14 cellular contexts compared by ENCODE assay signal in genomic region chr15:42228036-42228435, GRCh38. TPM values are rescaled to one million over a fixed set of nuclear protein-coding genes. Genes with fewer than 3 reads are reported as not detected.
DNase-seq lines count a peak whose midpoint lies in the region; ATAC-seq and TF ChIP-seq lines count a peak whose summit lies in the region.
"Had no signal": no experiment of that assay in that cellular context is flagged by ENCODE, and none has a peak within 500 bp of the region (broad histone marks: within the 10 kb centered on the region; RNA-seq: fewer than 3 reads in every experiment).

No MANE protein-coding gene starts in this region.

- no peak for ATAC-seq in heart left ventricle
- ATAC-seq in activated T-helper 17 cell treated with anti-CD3 and anti-CD28 coated beads, Interleukin-2, amount 50 U/mL, for 72 hours (replicated peaks) = no peak
- ATAC-seq in mucosa of descending colon = peak; percentile 78
- ATAC-seq in natural killer cell = no peak
- ATAC-seq in GM21423 (IDR thresholded peaks at IDR 0.05; ENCODE audit: unreplicated experiment) = no peak
- ATAC-seq: HCT116 had no signal

- H3K27me3 ChIP-seq in cardiac muscle cell (no peaks in the 10 kb centered on the region), heart left ventricle (no peaks in the 10 kb centered on the region)
- H3K27me3 ChIP-seq: BLaER1 treated with 17β-estradiol and CSF1 and Interleukin-3, amounts not matched to agents 10 nM and 100 nM had no signal

- H3K4me3 Mint-ChIP-seq in activated T-helper 17 cell treated with anti-CD3 and anti-CD28 coated beads, Interleukin-2, amount 50 U/mL, for 72 hours = no peak overlapping the region
- H3K4me3 Mint-ChIP-seq in nephron progenitor cell = no peak overlapping the region
- H3K4me3 Mint-ChIP-seq in natural killer cell = no peak overlapping the region
- H3K4me3 Mint-ChIP-seq: CD4-positive, CD25-positive, alpha-beta regulatory T cell had no signal

- intact Hi-C loops in heart left ventricle (cut with DNase I) (no loop called here), mucosa of descending colon (cut with DNase I, micrococcal nuclease) (no loop called here), natural killer cell (cut with micrococcal nuclease) (no loop called here)

- H3K4me1 ChIP-seq in cardiac muscle cell (ENCODE audit: low read depth) (no peaks in the 10 kb centered on the region), heart left ventricle (no peaks in the 10 kb centered on the region), mucosa of descending colon (ENCODE audit: low read depth) (peaks cover 10% of the 10 kb centered on the region)
- H3K4me1 ChIP-seq: BLaER1 treated with 17β-estradiol and CSF1 and Interleukin-3, amounts not matched to agents 10 nM and 100 nM had no signal

- no peak for TF ChIP-seq POLR2A in heart left ventricle (IDR thresholded peaks at IDR 0.05)

- H3K9me3 Mint-ChIP-seq in activated T-helper 17 cell treated with anti-CD3 and anti-CD28 coated beads, Interleukin-2, amount 50 U/mL, for 72 hours = no peaks in the 10 kb centered on the region
- H3K9me3 Mint-ChIP-seq in nephron progenitor cell (no peaks in the 10 kb centered on the region), natural killer cell (no peaks in the 10 kb centered on the region)
- H3K9me3 Mint-ChIP-seq: CD4-positive, CD25-positive, alpha-beta regulatory T cell had no signal

- DNase-seq in cardiac muscle cell (ENCODE audit: low read depth in 1 of 2, low spot score in 1 of 2) = no peak
- no peak for DNase-seq in heart left ventricle
- DNase-seq in mucosa of descending colon = no peak
- DNase-seq in nephron progenitor cell = no peak
- no peak for DNase-seq in natural killer cell
- DNase-seq: ACHN; CD4-positive, CD25-positive, alpha-beta regulatory T cell; DMS53; GF-D8 had no signal

- H3K4me1 Mint-ChIP-seq in activated T-helper 17 cell treated with anti-CD3 and anti-CD28 coated beads, Interleukin-2, amount 50 U/mL, for 72 hours = no peaks in the 10 kb centered on the region
- H3K4me1 Mint-ChIP-seq in nephron progenitor cell = no peaks in the 10 kb centered on the region
- no peaks in the 10 kb centered on the region for H3K4me1 Mint-ChIP-seq in natural killer cell

- H3K36me3 ChIP-seq in cardiac muscle cell (peaks cover 74% of the 10 kb centered on the region), heart left ventricle (peaks cover 5 to 100% (median 99%) of the 10 kb centered on the region in 9 donors), mucosa of descending colon (ENCODE audit: low read depth) (peaks cover 7% of the 10 kb centered on the region)

- 54 to 80% (median 64%) methylated on average over 1 of the region's 1 CpG for WGBS in heart left ventricle, 4 donors

- H3K4me3 ChIP-seq in cardiac muscle cell (no peak overlapping the region), heart left ventricle (no peak overlapping the region), mucosa of descending colon (no peak overlapping the region)
- H3K4me3 ChIP-seq: BLaER1 treated with 17β-estradiol and CSF1 and Interleukin-3, amounts not matched to agents 10 nM and 100 nM had no signal

- H3K27ac ChIP-seq in cardiac muscle cell = peak overlapping the region; percentile 12
- H3K27ac ChIP-seq in heart left ventricle = no peak overlapping the region
- H3K27ac ChIP-seq: BLaER1 treated with 17β-estradiol and CSF1 and Interleukin-3, amounts not matched to agents 10 nM and 100 nM; HL-60 had no signal

- H3K9me3 ChIP-seq in cardiac muscle cell (ENCODE audit: low read depth) (no peaks in the 10 kb centered on the region), heart left ventricle (no peaks in the 10 kb centered on the region), mucosa of descending colon (no peaks in the 10 kb centered on the region)
- H3K9me3 ChIP-seq: BLaER1 treated with 17β-estradiol and CSF1 and Interleukin-3, amounts not matched to agents 10 nM and 100 nM had no signal

- TF ChIP-seq CTCF in cardiac muscle cell (IDR thresholded peaks at IDR 0.05; ENCODE audit: low read depth, low read length) (no peak), heart left ventricle (IDR thresholded peaks at IDR 0.05) (no peak), mucosa of descending colon (IDR thresholded peaks at IDR 0.05) (no peak), nephron progenitor cell (IDR thresholded peaks at IDR 0.05) (no peak), natural killer cell (IDR thresholded peaks at IDR 0.05) (no peak)

- peaks cover 99% of the 10 kb centered on the region for H3K36me3 Mint-ChIP-seq in activated T-helper 17 cell treated with anti-CD3 and anti-CD28 coated beads, Interleukin-2, amount 50 U/mL, for 72 hours (ENCODE audit: low read depth)
- H3K36me3 Mint-ChIP-seq in nephron progenitor cell (ENCODE audit: low read depth) (peaks cover 60% of the 10 kb centered on the region), natural killer cell (peaks cover 10% of the 10 kb centered on the region)

- H3K27me3 Mint-ChIP-seq in activated T-helper 17 cell treated with anti-CD3 and anti-CD28 coated beads, Interleukin-2, amount 50 U/mL, for 72 hours = no peaks in the 10 kb centered on the region
- H3K27me3 Mint-ChIP-seq in nephron progenitor cell (ENCODE audit: low read depth, poor library complexity) = no peaks in the 10 kb centered on the region
- H3K27me3 Mint-ChIP-seq in natural killer cell (ENCODE audit: low read depth in 2 of 2) = no peaks in the 10 kb centered on the region
- H3K27me3 Mint-ChIP-seq: CD4-positive, CD25-positive, alpha-beta regulatory T cell had no signal

- H3K27ac Mint-ChIP-seq in activated T-helper 17 cell treated with anti-CD3 and anti-CD28 coated beads, Interleukin-2, amount 50 U/mL, for 72 hours = peak overlapping the region; percentile 71
- H3K27ac Mint-ChIP-seq in nephron progenitor cell = no peak overlapping the region
- H3K27ac Mint-ChIP-seq in natural killer cell = no peak overlapping the region

RNA-seq across cellular contexts. Expression of gene VPS39, which starts 19.9 kb away (rescaled TPM):
- total RNA-seq in cardiac muscle cell (41.9 and 56.4 TPM in 2 replicates), heart left ventricle (10 to 100 TPM; 37.1 to 59.9 (median 48.2) TPM), mucosa of descending colon (10 to 100 TPM; 49.6 to 74.3 (median 66.7) TPM), natural killer cell (100 to 1,000 TPM; 104 to 115 (median 112) TPM)
- polyA plus RNA-seq in cardiac muscle cell (35.7 and 45.7 TPM in 2 replicates), heart left ventricle (10 to 100 TPM; 33.8 to 33.9 TPM)
- 10 to 100 TPM; 54.6 to 73.6 TPM for total RNA-seq in activated T-helper 17 cell treated with anti-CD3 and anti-CD28 coated beads, Interleukin-2, amount 50 U/mL, for 72 hours

RNA-seq across cellular contexts. Expression of gene GANC, which starts 45.0 kb away (rescaled TPM):
- total RNA-seq in cardiac muscle cell (17.6 and 22.2 TPM in 2 replicates), heart left ventricle (10 to 100 TPM in 7 of 9 donors, 1 to 10 TPM in 2; 8.8 to 30.2 (median 17.4) TPM), mucosa of descending colon (10 to 100 TPM; 41.9 to 51.6 (median 51.3) TPM), natural killer cell (10 to 100 TPM; 23.5 to 31.3 (median 24.3) TPM)
- polyA plus RNA-seq in cardiac muscle cell (21.0 and 24.2 TPM in 2 replicates), heart left ventricle (1 to 10 TPM; 6.8 to 8.4 TPM)
- 10 to 100 TPM; 27.6 to 29.2 TPM for total RNA-seq in activated T-helper 17 cell treated with anti-CD3 and anti-CD28 coated beads, Interleukin-2, amount 50 U/mL, for 72 hours

RNA-seq across cellular contexts. Expression of gene TMEM87A, which starts 45.2 kb away (rescaled TPM):
- total RNA-seq in cardiac muscle cell (39.8 and 43.5 TPM in 2 replicates), heart left ventricle (10 to 100 TPM; 17.2 to 30.8 (median 19.9) TPM), mucosa of descending colon (10 to 100 TPM; 64.2 to 96.7 (median 93.6) TPM), natural killer cell (10 to 100 TPM; 70.8 to 76.4 (median 73.7) TPM)
- polyA plus RNA-seq in cardiac muscle cell (59.2 and 85.5 TPM in 2 replicates), heart left ventricle (10 to 100 TPM in 1 of 2 donors, 1 to 10 TPM in 1; 9.3 to 23.0 TPM)
- total RNA-seq in activated T-helper 17 cell treated with anti-CD3 and anti-CD28 coated beads, Interleukin-2, amount 50 U/mL, for 72 hours = 10 to 100 TPM; 43.5 to 46.8 TPM
